11 cellular contexts compared by ENCODE assay signal in the genomic region with DNA sequence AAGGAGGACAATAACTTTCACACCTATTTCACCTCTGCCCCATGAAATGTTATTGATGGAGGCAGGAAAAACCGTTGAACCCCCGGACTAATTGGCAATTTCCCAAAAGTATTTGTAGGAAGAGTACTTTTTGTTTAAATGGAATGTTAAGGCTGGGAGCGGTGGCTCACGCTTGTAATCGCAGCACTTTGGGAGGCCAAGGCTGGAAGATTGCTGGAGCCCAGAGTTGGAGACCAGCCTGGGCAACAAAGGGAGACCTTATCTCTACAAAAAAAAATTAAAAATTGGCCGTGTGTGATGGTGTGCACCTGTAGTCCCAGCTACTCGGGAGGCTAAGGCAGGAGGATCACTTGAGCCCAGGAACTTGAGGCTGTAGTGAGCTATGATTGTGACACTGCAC. TPM values are rescaled to one million over a fixed set of nuclear protein-coding genes. Genes with fewer than 3 reads are reported as not detected.
DNase-seq lines count a peak whose midpoint lies in the region; ATAC-seq and TF ChIP-seq lines count a peak whose summit lies in the region.
"Had no signal": no experiment of that assay in that cellular context is flagged by ENCODE, and none has a peak within 500 bp of the region (broad histone marks: within the 10 kb centered on the region; RNA-seq: fewer than 3 reads in every experiment).

No MANE protein-coding gene starts in this region.

- in situ Hi-C loops in GM23248 (cut with MboI) = no loop called here

- H3K9ac ChIP-seq in GM23248 (peak overlapping the region; percentile 58), skeletal muscle tissue (ENCODE audit: low read depth in 1 of 3, low read length in 3 of 3) (peak overlapping the region in 2 of 3 donors; percentile 53 to 74)

- no peaks in the 10 kb centered on the region for H3K9me2 ChIP-seq in GM23248 (ENCODE audit: insufficient read depth)

- H3K27me3 Mint-ChIP-seq in activated CD4-positive, alpha-beta memory T cell treated with anti-CD3 and anti-CD28 coated beads, Interleukin-2, amount 10 ng/mL, durations not matched to agents 7 days and 5 days = no peaks in the 10 kb centered on the region

- peak overlapping the region; percentile 71 for H3K4me3 Mint-ChIP-seq in activated CD4-positive, alpha-beta memory T cell treated with anti-CD3 and anti-CD28 coated beads, Interleukin-2, amount 10 ng/mL, durations not matched to agents 7 days and 5 days

- peaks cover 20% of the 10 kb centered on the region for H3F3A ChIP-seq in GM23248 (ENCODE audit: insufficient read depth)

- H3K9me3 Mint-ChIP-seq in activated CD4-positive, alpha-beta memory T cell treated with anti-CD3 and anti-CD28 coated beads, Interleukin-2, amount 10 ng/mL, durations not matched to agents 7 days and 5 days = peaks cover 4% of the 10 kb centered on the region

- H4K20me1 ChIP-seq in GM23248 (ENCODE audit: insufficient read depth) = no peaks in the 10 kb centered on the region

- H2AFZ ChIP-seq in GM23248 = peak overlapping the region; percentile 88

- CTCF ChIA-PET in activated CD4-positive, alpha-beta memory T cell treated with anti-CD3 and anti-CD28 coated beads, Interleukin-2, amount 10 ng/mL, durations not matched to agents 7 days and 5 days (lab: Charles Lee) = no interaction called here

- H3K4me3 ChIP-seq in GM23248 = peak overlapping the region; percentile 39
- peak overlapping the region; percentile 50 for H3K4me3 ChIP-seq in fibroblast of pulmonary artery (replicated peaks; ENCODE audit: low read depth, low read length)
- peak overlapping the region; percentile 69 to 79 (median 72) for H3K4me3 ChIP-seq in skeletal muscle tissue (ENCODE audit: low read length in 3 of 3)
- H3K4me3 ChIP-seq: cardiac muscle cell had no signal

- peaks cover 19% of the 10 kb centered on the region for H3K4me1 Mint-ChIP-seq in activated CD4-positive, alpha-beta memory T cell treated with anti-CD3 and anti-CD28 coated beads, Interleukin-2, amount 10 ng/mL, durations not matched to agents 7 days and 5 days

- peak overlapping the region; percentile 62 for H3K27ac Mint-ChIP-seq in activated CD4-positive, alpha-beta memory T cell treated with anti-CD3 and anti-CD28 coated beads, Interleukin-2, amount 10 ng/mL, durations not matched to agents 7 days and 5 days

- no peak for TF ChIP-seq CTCF in fibroblast of pulmonary artery (IDR thresholded peaks at IDR 0.05; ENCODE audit: low read length, missing control alignments)

- H3K27ac ChIP-seq in GM23248 (peak overlapping the region; percentile 89), skeletal muscle tissue (ENCODE audit: low read depth, low read length) (peak overlapping the region; percentile 82)
- H3K27ac ChIP-seq: cardiac muscle cell, WERI-Rb-1 had no signal

- no peaks in the 10 kb centered on the region for H3K79me2 ChIP-seq in GM23248 (ENCODE audit: insufficient read depth)

- H3K4me2 ChIP-seq in GM23248 (ENCODE audit: unreplicated experiment) = peak overlapping the region; percentile 40

- ATAC-seq in HG03108 (IDR thresholded peaks at IDR 0.05; ENCODE audit: unreplicated experiment) = no peak

- H3K9me3 ChIP-seq in GM23248 (ENCODE audit: low read depth) (no peaks in the 10 kb centered on the region), skeletal muscle tissue (ENCODE audit: control insufficient read depth in 3 of 3, low read length in 3 of 3) (no peaks in the 10 kb centered on the region)

- DNase-seq in GM23248 = no peak
- DNase-seq in activated CD4-positive, alpha-beta memory T cell treated with anti-CD3 and anti-CD28 coated beads, Interleukin-2, amount 10 ng/mL, durations not matched to agents 7 days and 5 days = no peak
- DNase-seq in fibroblast of pulmonary artery (ENCODE audit: low read depth) = no peak
- DNase-seq in NCI-H1694 treated with DMSO at 0.1 percent for 48 hours (lab: John Stamatoyannopoulos, UW) = no peak
- no peak for DNase-seq in NCI-H1694 (lab: John Stamatoyannopoulos, UW)
- no peak for DNase-seq in HCEC 1CT
- DNase-seq: Kasumi-1, WERI-Rb-1 had no signal

- peaks cover 19% of the 10 kb centered on the region for H3K4me1 ChIP-seq in GM23248 (ENCODE audit: insufficient read depth)
- H3K4me1 ChIP-seq in skeletal muscle tissue (ENCODE audit: control insufficient read depth in 3 of 3, insufficient read depth in 3 of 3, low read length in 3 of 3) = peaks cover 6 to 9% (median 6%) of the 10 kb centered on the region in 3 donors

- H3K36me3 ChIP-seq in GM23248 (ENCODE audit: low read depth) (no peaks in the 10 kb centered on the region), skeletal muscle tissue (ENCODE audit: control insufficient read depth in 3 of 3, insufficient read depth in 3 of 3, low read length in 3 of 3) (no peaks in the 10 kb centered on the region)
- H3K36me3 ChIP-seq: cardiac muscle cell, WERI-Rb-1 had no signal

- POLR2A ChIA-PET in activated CD4-positive, alpha-beta memory T cell treated with anti-CD3 and anti-CD28 coated beads, Interleukin-2, amount 10 ng/mL, durations not matched to agents 7 days and 5 days (lab: Charles Lee) = interaction anchor here (0.6 to 0.7 kb wide), 2 partner anchors 20 to 72 kb away, joined by 3 read pairs; no protein-coding TSS in a partner anchor

- WGBS in GM23248 (ENCODE audit: low coverage in 1 of 2, low lambda C conversion rate in 2 of 2, missing lambda C conversion rate in 2 of 2), 2 experiments = 71 to 80% methylated on average over 7 of the region's 7 CpGs

- H3K27me3 ChIP-seq in GM23248 (replicated peaks; ENCODE audit: insufficient read depth) (no peaks in the 10 kb centered on the region), skeletal muscle tissue (ENCODE audit: control insufficient read depth in 3 of 3, insufficient read depth in 3 of 3, low read length in 3 of 3) (no peaks in the 10 kb centered on the region)
- H3K27me3 ChIP-seq: cardiac muscle cell had no signal

- H3K36me3 Mint-ChIP-seq in activated CD4-positive, alpha-beta memory T cell treated with anti-CD3 and anti-CD28 coated beads, Interleukin-2, amount 10 ng/mL, durations not matched to agents 7 days and 5 days (ENCODE audit: low read depth) = peaks cover 3% of the 10 kb centered on the region

RNA-seq across cellular contexts. Expression of gene SPTLC2, which starts 26.0 kb away (rescaled TPM):
- total RNA-seq in GM23248 (2014; rRNA removed; shearing (Covaris generic)) = 45.6 and 50.2 TPM in 2 replicates
- 38.1 and 44.7 TPM in 2 replicates for polyA plus RNA-seq in GM23248 (2016; fragmentation: Nextera tagmentation; extraction: Ambion mirVana)
- 10 to 100 TPM; 40.6 to 43.2 TPM for total RNA-seq in activated CD4-positive, alpha-beta memory T cell treated with anti-CD3 and anti-CD28 coated beads, Interleukin-2, amount 10 ng/mL, durations not matched to agents 7 days and 5 days
- total RNA-seq in skeletal muscle tissue = 20.4 TPM
